9 cellular contexts compared by ENCODE assay signal in genomic region chr13:60335531-60335930, GRCh38.
A peak's percentile ranks its signal among the peaks of the same experiment; 100 is the strongest.
DNase-seq lines count a peak whose midpoint lies in the region; ATAC-seq lines count a peak whose summit lies in the region.
"Had no signal": no experiment of that assay in that cellular context is flagged by ENCODE, and none has a peak within 500 bp of the region (broad histone marks: within the 10 kb centered on the region; RNA-seq: fewer than 3 reads in every experiment).

No MANE protein-coding gene starts in this region.

- peaks cover 10% of the 10 kb centered on the region; the same call in 1 of the 2 replicates for H3K9me3 ChIP-seq in SK-N-MC (ENCODE audit: low read depth, low read length)

- peak overlapping the region; percentile 97 for H3K27ac ChIP-seq in SK-N-MC

- H3K4me3 ChIP-seq in SK-N-MC = no peak overlapping the region

- no peak for ATAC-seq in GM21576 (IDR thresholded peaks at IDR 0.05; ENCODE audit: unreplicated experiment)
- no peak for ATAC-seq in GM21528 (IDR thresholded peaks at IDR 0.05; ENCODE audit: low FRiP score, unreplicated experiment)
- no peak for ATAC-seq in GM19397 (IDR thresholded peaks at IDR 0.05; ENCODE audit: unreplicated experiment)
- ATAC-seq: stimulated activated naive B cell treated with anti-CD40 and anti-IgM and Interleukin-4, amounts not matched to agents 10 μg/mL and 1 μg/mL and 100 μg/mL, for 72 hours had no signal

- peak overlapping the region; percentile 37 for H3K9ac ChIP-seq in SK-N-MC (ENCODE audit: insufficient read length)

- DNase-seq in AG08395 (ENCODE audit: low spot score) (peak; percentile 27), HCEC 1CT (peak; percentile 44), SK-N-MC (ENCODE audit: low read depth, low spot score) (peak; percentile 55), inferior parietal cortex (ENCODE audit: extremely low spot score) (peak; percentile 17), H4 (ENCODE audit: low spot score) (no peak)
- DNase-seq: stimulated activated naive B cell treated with anti-CD40 and anti-IgM and Interleukin-4, amounts not matched to agents 10 μg/mL and 1 μg/mL and 100 μg/mL, for 72 hours had no signal

- H3K36me3 ChIP-seq in SK-N-MC (ENCODE audit: insufficient read depth, low read length) = peaks cover 10% of the 10 kb centered on the region; the same call in 1 of the 2 replicates
